In the genomic region with DNA sequence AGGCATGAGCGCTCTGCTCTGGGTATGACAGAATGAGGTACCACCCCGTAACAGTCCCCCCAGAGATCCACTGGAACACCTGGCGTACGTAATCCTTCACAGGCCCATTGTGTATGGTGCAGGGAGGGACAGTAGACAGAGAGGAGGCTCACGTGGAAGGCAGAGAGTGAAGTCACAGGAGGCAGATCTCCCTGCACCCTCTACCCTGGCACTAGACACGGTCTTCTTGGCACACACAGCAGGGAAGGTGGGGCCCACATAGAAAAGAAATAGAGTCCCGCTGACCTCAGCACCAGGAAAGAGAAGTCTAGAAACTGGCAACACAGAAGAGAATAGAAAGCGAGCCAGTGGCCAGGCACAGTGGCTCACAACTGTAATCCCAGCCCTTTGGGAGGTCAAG, we compare ENCODE assay signal across 21 cellular contexts. TPM values are rescaled to one million over a fixed set of nuclear protein-coding genes. Genes with fewer than 3 reads are reported as not detected.
DNase-seq lines count a peak whose midpoint lies in the region; ATAC-seq and TF ChIP-seq lines count a peak whose summit lies in the region.
"Had no signal": no experiment of that assay in that cellular context is flagged by ENCODE, and none has a peak within 500 bp of the region (broad histone marks: within the 10 kb centered on the region; RNA-seq: fewer than 3 reads in every experiment).

No MANE protein-coding gene starts in this region.

- H3K4me1 ChIP-seq in osteoblast (ENCODE audit: insufficient read depth, low read length) = no peaks in the 10 kb centered on the region

- no peak overlapping the region for H3K4me3 Mint-ChIP-seq in osteocyte (ENCODE audit: unreplicated experiment)
- H3K4me3 Mint-ChIP-seq: H9 had no signal

- H3K4me2 ChIP-seq in osteoblast (ENCODE audit: insufficient read depth, low read length) = no peak overlapping the region

- TF ChIP-seq CTCF in 22Rv1 (IDR thresholded peaks at IDR 0.05) (no peak), osteoblast (IDR thresholded peaks at IDR 0.05; ENCODE audit: extremely low read depth, low read depth, low read length) (no peak), osteocyte (IDR thresholded peaks at IDR 0.05) (no peak)

- H3K9me3 ChIP-seq in osteoblast (ENCODE audit: low read depth, low read length) = no peaks in the 10 kb centered on the region
- H3K9me3 ChIP-seq: MG63 had no signal

- H3K4me3 ChIP-seq in H7 (ENCODE audit: insufficient read depth, low read depth, low read length) = no peak overlapping the region
- no peak overlapping the region for H3K4me3 ChIP-seq in osteoblast (ENCODE audit: insufficient read depth, low read length)
- H3K4me3 ChIP-seq: BLaER1 treated with 17β-estradiol and CSF1 and Interleukin-3, amounts not matched to agents 10 nM and 100 nM; MG63; Peyer's patch; SK-N-MC had no signal

- H3K36me3 Mint-ChIP-seq in osteocyte (ENCODE audit: unreplicated experiment) = peaks cover 48% of the 10 kb centered on the region

- no peaks in the 10 kb centered on the region for H3K9me3 Mint-ChIP-seq in osteocyte (ENCODE audit: unreplicated experiment)

- H3K27ac ChIP-seq in 22Rv1 (0 out of 2 replicates have a peak overlapping the region, but pooled peaks have one; percentile 16), osteoblast (ENCODE audit: low read depth, low read length) (no peak overlapping the region)
- H3K27ac ChIP-seq: BLaER1 treated with 17β-estradiol and CSF1 and Interleukin-3, amounts not matched to agents 10 nM and 100 nM; Peyer's patch; SK-N-MC had no signal

- H3K79me2 ChIP-seq in osteoblast (ENCODE audit: insufficient read depth, low read length) = peaks cover 70% of the 10 kb centered on the region

- H4K20me1 ChIP-seq in osteoblast (ENCODE audit: insufficient read depth, low read length) = peaks cover 39% of the 10 kb centered on the region

- no peaks in the 10 kb centered on the region for H3K36me3 ChIP-seq in H7 (replicated peaks; ENCODE audit: control insufficient read depth, insufficient read depth, low read length)
- H3K36me3 ChIP-seq in osteoblast (ENCODE audit: insufficient read depth, low read length) = peaks cover 69% of the 10 kb centered on the region

- peak; percentile 15 for DNase-seq in H7
- peak; percentile 16 for DNase-seq in globus pallidus (ENCODE audit: low spot score)
- DNase-seq in osteoblast (ENCODE audit: insufficient read length, low spot score, missing footprints) = peak; percentile 82
- no peak for DNase-seq in SHP77 (lab: John Stamatoyannopoulos, UW)
- DNase-seq in osteocyte (ENCODE audit: extremely low spot score, unreplicated experiment) = no peak
- DNase-seq: CD8-positive, alpha-beta memory T cell; H9; Kasumi-1; MG63; NCI-H1092; NCI-H146; NCI-H2029 treated with DMSO at 0.1 percent for 48 hours; NCI-H2171 treated with DMSO at 0.1 percent for 48 hours; NCI-H446 treated with DMSO at 0.1 percent for 48 hours; NK-92 treated with Interleukin-12 subunit alpha and Interleukin-12 subunit beta, amount 100 ng/mL, for 24 hours; Peyer's patch had no signal

- H3K27ac Mint-ChIP-seq in osteocyte (ENCODE audit: unreplicated experiment) = no peak overlapping the region
- H3K27ac Mint-ChIP-seq: CD8-positive, alpha-beta memory T cell had no signal

- H2AFZ ChIP-seq in osteoblast (ENCODE audit: low read length) = no peak overlapping the region

- H3K4me1 Mint-ChIP-seq in osteocyte (ENCODE audit: unreplicated experiment) = peaks cover 3% of the 10 kb centered on the region

- no peaks in the 10 kb centered on the region for H3K27me3 Mint-ChIP-seq in osteocyte (ENCODE audit: unreplicated experiment)
- H3K27me3 Mint-ChIP-seq: CD8-positive, alpha-beta memory T cell had no signal

- ATAC-seq in GM19351 (IDR thresholded peaks at IDR 0.05; ENCODE audit: unreplicated experiment) = no peak
- no peak for ATAC-seq in GM19035 (IDR thresholded peaks at IDR 0.05; ENCODE audit: unreplicated experiment)

- H3K27me3 ChIP-seq in H7 (ENCODE audit: control insufficient read depth, insufficient read depth, low read length) (no peaks in the 10 kb centered on the region), osteoblast (ENCODE audit: insufficient read depth, low read length) (no peaks in the 10 kb centered on the region)
- H3K27me3 ChIP-seq: BLaER1 treated with 17β-estradiol and CSF1 and Interleukin-3, amounts not matched to agents 10 nM and 100 nM; MG63; Peyer's patch had no signal

RNA-seq across cellular contexts. Expression of a gene that starts 51.9 kb away (rescaled TPM):
- 15.7 and 16.5 TPM in 2 replicates for total RNA-seq in H7 (2014; rRNA removed; shearing (Covaris generic))
- total RNA-seq in osteoblast (0.88 and 1.1 TPM in 2 replicates), osteocyte (7.9 and 9.7 TPM in 2 replicates)

Comparison
In these comparisons a context has a peak if more than half of its experiments do, and no peak if none do; other contexts are left out.
1. DNase-seq: peak in H7 (single experiment), globus pallidus (single experiment) and osteoblast (single experiment); none in SHP77 (0 of 2) and osteocyte (single experiment).